Comparison of ENCODE assay signal across 1 cellular context in genomic region chr16:49836218-49836617, GRCh38.
TF ChIP-seq lines count a peak whose summit lies in the region.

No MANE protein-coding gene starts in this region.

TF ChIP-seq in GM23338, 12 proteins besides CTCF, POLR2A, EP300 and RAD21 (continued from another document):
- no peak for TF ChIP-seq ETS1 (IDR thresholded peaks at IDR 0.05)
- no peak for TF ChIP-seq CREB1 (CRISPR knock-in tag; IDR thresholded peaks at IDR 0.05; ENCODE audit: low read depth)
- no peak for TF ChIP-seq EZH2 (IDR thresholded peaks at IDR 0.05; ENCODE audit: low read depth, unreplicated experiment)
- no peak for TF ChIP-seq REST (IDR thresholded peaks at IDR 0.05; ENCODE audit: unreplicated experiment)
- no peak for TF ChIP-seq POLR2AphosphoS5 (IDR thresholded peaks at IDR 0.05; ENCODE audit: low read depth)
TF ChIP-seq in GM23338: peak in this region for 0.
